Comparison of ENCODE assay signal across 9 cellular contexts in genomic region chr6:3829285-3829684, GRCh38. TPM values are rescaled to one million over a fixed set of nuclear protein-coding genes. Genes with fewer than 3 reads are reported as not detected.
"Had no signal": no experiment of that assay in that cellular context is flagged by ENCODE, and none has a peak within 500 bp of the region (broad histone marks: within the 10 kb centered on the region; RNA-seq: fewer than 3 reads in every experiment).

No MANE protein-coding gene starts in this region.

- H3K4me2 ChIP-seq: GM23338 had no signal

- H3K4me3 ChIP-seq: GM23338, K562 had no signal

- H3K9me3 Mint-ChIP-seq: GM23338, H9 had no signal

- FAIRE-seq: H1, H54, HTR-8/SVneo, K562 had no signal

- H3K27ac Mint-ChIP-seq: GM23338, H9 had no signal

- DNase-seq: H9, HCEC 1CT, KG1 had no signal

- ATAC-seq: GM23338, K562 had no signal

- H3K4me3 Mint-ChIP-seq: GM23338, H9 had no signal

- H3K4me1 Mint-ChIP-seq: GM23338 had no signal

- H2AFZ ChIP-seq: GM23338 had no signal

RNA-seq across cellular contexts. Expression of gene FAM50B, which starts 19.9 kb away (rescaled TPM):
- total RNA-seq: HT-29 had no signal
